ENCODE assay signal across 1 cellular context in genomic region chr15:40951764-40952163, GRCh38.
TF ChIP-seq lines count a peak whose summit lies in the region.

No MANE protein-coding gene starts in this region.

TF ChIP-seq in IMR-90, 13 proteins besides CTCF, POLR2A, EP300 and RAD21:
- TF ChIP-seq FOS (IDR thresholded peaks at IDR 0.05; ENCODE audit: low read depth, low read length) (no peak), MAFK (IDR thresholded peaks at IDR 0.05; ENCODE audit: low read depth, low read length) (no peak), BHLHE40 (IDR thresholded peaks at IDR 0.05; ENCODE audit: low read depth, low read length) (no peak), RCOR1 (IDR thresholded peaks at IDR 0.05; ENCODE audit: insufficient replicate concordance, low read length) (no peak), CHD1 (IDR thresholded peaks at IDR 0.05; ENCODE audit: low read depth, low read length) (no peak), SMC3 (IDR thresholded peaks at IDR 0.05; ENCODE audit: low read depth, low read length) (no peak)
